ENCODE assay signal across 11 cellular contexts in genomic region chr10:133087679-133088523, GRCh38. TPM values are rescaled to one million over a fixed set of nuclear protein-coding genes. Genes with fewer than 3 reads are reported as not detected.
DNase-seq lines count a peak whose midpoint lies in the region; ATAC-seq and TF ChIP-seq lines count a peak whose summit lies in the region.
"Had no signal": no experiment of that assay in that cellular context is flagged by ENCODE, and none has a peak within 500 bp of the region (broad histone marks: within the 10 kb centered on the region; RNA-seq: fewer than 3 reads in every experiment).

Gene ADGRA1, plus strand, starts transcription at chr10:133087924. Its CDS starts 986 bp downstream, at chr10:133088910.

- peaks cover 37% of the 10 kb centered on the region for H3K27me3 Mint-ChIP-seq in osteocyte (ENCODE audit: unreplicated experiment)

- H3K36me3 ChIP-seq in tibial artery, result no peaks in the 10 kb centered on the region
- H3K36me3 ChIP-seq: adrenal gland, Peyer's patch had no signal

- no peaks in the 10 kb centered on the region for H3K9me3 Mint-ChIP-seq in osteocyte (ENCODE audit: unreplicated experiment)

- peaks cover 2% of the 10 kb centered on the region for H3K4me1 Mint-ChIP-seq in osteocyte (ENCODE audit: unreplicated experiment)

- peak within 1 kb of the TSS; percentile 55 for H3K4me3 Mint-ChIP-seq in osteocyte (ENCODE audit: unreplicated experiment)

- peaks cover 0 to 87% of the 10 kb centered on the region in 2 donors for H3K27me3 ChIP-seq in tibial artery

- ATAC-seq in left ventricle myocardium superior (peak; percentile 14), HG03469 (IDR thresholded peaks at IDR 0.05; ENCODE audit: unreplicated experiment) (no peak), HG02981 (IDR thresholded peaks at IDR 0.05; ENCODE audit: unreplicated experiment) (no peak)

- no peaks in the 10 kb centered on the region for H3K36me3 Mint-ChIP-seq in osteocyte (ENCODE audit: unreplicated experiment)

- H3K27ac Mint-ChIP-seq in osteocyte (ENCODE audit: unreplicated experiment), result no peak within 1 kb of the TSS

- H3K4me1 ChIP-seq in tibial artery, result peaks cover 0 to 19% (median 11%) of the 10 kb centered on the region in 4 donors
- H3K4me1 ChIP-seq: adrenal gland had no signal

- no peaks in the 10 kb centered on the region for H3K9me3 ChIP-seq in tibial artery
- H3K9me3 ChIP-seq: adrenal gland, Peyer's patch had no signal

- H3K27ac ChIP-seq in tibial artery, result no peak within 1 kb of the TSS
- H3K27ac ChIP-seq: Peyer's patch had no signal

- TF ChIP-seq CTCF in osteocyte (IDR thresholded peaks at IDR 0.05), result no peak
- TF ChIP-seq CTCF in tibial artery (IDR thresholded peaks at IDR 0.05), result no peak

- peak within 1 kb of the TSS in 1 of 2 donors; percentile 8 for H3K4me3 ChIP-seq in tibial artery
- H3K4me3 ChIP-seq: adrenal gland, Peyer's patch had no signal

- intact Hi-C loops in left ventricle myocardium superior (cut with micrococcal nuclease) (no loop called here), tibial artery (cut with DNase I; ENCODE audit: low total_unique reads) (no loop called here)

- DNase-seq in GM03348 (ENCODE audit: low spot score), result peak; percentile 29
- peak; percentile 3 for DNase-seq in NCI-H345 treated with DMSO at 0.1 percent for 48 hours (lab: John Stamatoyannopoulos, UW; ENCODE audit: unreplicated experiment)
- DNase-seq in left ventricle myocardium superior, result no peak
- DNase-seq in osteocyte (ENCODE audit: extremely low spot score, unreplicated experiment), result no peak
- no peak for DNase-seq in activated CD4-positive, alpha-beta T cell treated with anti-CD3 and anti-CD28 coated beads for 48 hours
- no peak for DNase-seq in tibial artery
- DNase-seq: activated CD4-positive, CD25-positive, alpha-beta regulatory T cell treated with anti-CD3 and anti-CD28 coated beads, Interleukin-2, amount 50 U/mL, for 72 hours; Peyer's patch had no signal

RNA-seq across cellular contexts. Expression of gene ADGRA1, which starts in this region (rescaled TPM):
- total RNA-seq in left ventricle myocardium superior, result not detected
- not detected in 2 replicates for total RNA-seq in osteocyte
- total RNA-seq: Peyer's patch had no signal

Comparison
In these comparisons a context has a peak if more than half of its experiments do, and no peak if none do; other contexts are left out.
1. Peak in ATAC-seq in left ventricle myocardium superior; RNA of the gene not detected or under 1 TPM.
2. DNase-seq: peak in GM03348 (single experiment) and NCI-H345 treated with DMSO at 0.1 percent for 48 hours (single experiment); none in left ventricle myocardium superior (single experiment), osteocyte (single experiment), activated CD4-positive, alpha-beta T cell treated with anti-CD3 and anti-CD28 coated beads for 48 hours (single experiment) and tibial artery (0 of 2).